In genomic region chr16:80034469-80034826, GRCh38 we compare ENCODE assay signal across 25 cellular contexts.
"Had no signal": no experiment of that assay in that cellular context is flagged by ENCODE, and none has a peak within 500 bp of the region (broad histone marks: within the 10 kb centered on the region; RNA-seq: fewer than 3 reads in every experiment).

No MANE protein-coding gene starts in this region.

- FAIRE-seq: endometrium had no signal

- H3K9me3 ChIP-seq: gastrocnemius medialis, lower lobe of right lung, ovary, testis, upper lobe of right lung, vagina had no signal

- H3K9ac ChIP-seq: neural progenitor cell had no signal

- H3K4me3 ChIP-seq: dorsolateral prefrontal cortex, esophagus muscularis mucosa, gastrocnemius medialis, left ventricle myocardium inferior, lower lobe of right lung, neural progenitor cell, ovary, testis, tibial nerve, upper lobe of right lung, vagina had no signal

- H3K27ac ChIP-seq: dorsolateral prefrontal cortex, esophagus muscularis mucosa, gastrocnemius medialis, left ventricle myocardium inferior, lower lobe of right lung, neural progenitor cell, ovary, testis, tibial nerve, upper lobe of right lung, vagina had no signal

- H3K4me2 ChIP-seq: neural progenitor cell had no signal

- H3K36me3 ChIP-seq: esophagus muscularis mucosa, gastrocnemius medialis, left ventricle myocardium inferior, lower lobe of right lung, neural progenitor cell, ovary, tibial nerve, upper lobe of right lung, vagina had no signal

- H3K27me3 ChIP-seq: esophagus muscularis mucosa, gastrocnemius medialis, ovary, testis, tibial nerve, upper lobe of right lung, vagina had no signal

- DNase-seq: cortex of kidney; dorsolateral prefrontal cortex; effector CD8-positive, alpha-beta T cell; gastrocnemius medialis; glutamatergic neuron; islet precursor cell; left cardiac atrium; left ventricle myocardium inferior; lower lobe of right lung; midbrain; nucleus accumbens; ovary; right cardiac atrium; stimulated activated CD4-positive, alpha-beta T cell treated with anti-CD3 and anti-CD28 coated beads, Interleukin-1b, Interleukin-23, amount 100 ng/mL, for 48 hours; stimulated activated CD4-positive, alpha-beta T cell treated with anti-CD3 and anti-CD28 coated beads, Interleukin-4, amount 100 ng/mL, for 4 hours; stimulated activated naive B cell treated with anti-CD40 and anti-IgM and Interleukin-4, amounts not matched to agents 10 μg/mL and 1 μg/mL and 100 μg/mL, for 72 hours; stimulated activated naive CD8-positive, alpha-beta T cell treated with anti-CD3 and anti-CD28 coated beads, Interleukin-15, amount 100 ng/mL, for 72 hours; testis; upper lobe of right lung had no signal

- H2AFZ ChIP-seq: neural progenitor cell had no signal

- ATAC-seq: gastrocnemius medialis; left cardiac atrium; lower lobe of right lung; natural killer cell treated with Interleukin-12 subunit alpha and Interleukin-12 subunit beta and Interleukin-15 and Interleukin-18, amount 100 ng/mL, for 72 hours; right cardiac atrium; stimulated activated naive B cell treated with anti-CD40 and anti-IgM and Interleukin-4, amounts not matched to agents 10 μg/mL and 1 μg/mL and 100 μg/mL, for 72 hours; stimulated activated naive CD8-positive, alpha-beta T cell treated with anti-CD3 and anti-CD28 coated beads, Interleukin-15, amount 100 ng/mL, for 72 hours; upper lobe of right lung had no signal

- H3K4me1 ChIP-seq: esophagus muscularis mucosa, gastrocnemius medialis, left ventricle myocardium inferior, lower lobe of right lung, testis, tibial nerve, upper lobe of right lung, vagina had no signal
